Comparison of ENCODE assay signal across 2 cellular contexts in genomic region chr1:1945782-1946393, GRCh38.
TF ChIP-seq lines count a peak whose summit lies in the region.

No MANE protein-coding gene starts in this region.

TF ChIP-seq in K562, 482 proteins besides CTCF, POLR2A, EP300 and RAD21:
- no peak for TF ChIP-seq CBX1 (IDR thresholded peaks at IDR 0.05; ENCODE audit: low read depth)
- TF ChIP-seq, protein P1, sequence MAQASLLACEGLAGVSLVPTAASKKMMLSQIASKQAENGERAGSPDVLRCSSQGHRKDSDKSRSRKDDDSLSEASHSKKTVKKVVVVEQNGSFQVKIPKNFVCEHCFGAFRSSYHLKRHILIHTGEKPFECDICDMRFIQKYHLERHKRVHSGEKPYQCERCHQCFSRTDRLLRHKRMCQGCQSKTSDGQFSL (CRISPR knock-in tag; IDR thresholded peaks at IDR 0.05), result peak; percentile 53; the same call in 1 of the 2 replicates
- TF ChIP-seq, protein P1 (tag; IDR thresholded peaks at IDR 0.05), result no peak

TF ChIP-seq in HepG2, 621 proteins besides CTCF, POLR2A, EP300 and RAD21:
- TF ChIP-seq NONO (IDR thresholded peaks at IDR 0.05), result no peak
- TF ChIP-seq NONO (CRISPR knock-in tag; conservative IDR thresholded peaks at IDR 0.05), result peak; percentile 54; the same call in 1 of the 2 replicates
- no peak for TF ChIP-seq CCAR2 (optimal IDR thresholded peaks at IDR 0.05; ENCODE audit: low read depth, low read length)
- no peak for TF ChIP-seq KLF15 (CRISPR knock-in tag; IDR thresholded peaks at IDR 0.05; ENCODE audit: borderline replicate concordance)
- no peak for TF ChIP-seq SP4 (CRISPR knock-in tag; IDR thresholded peaks at IDR 0.05)
- no peak for TF ChIP-seq ZNF343 (CRISPR knock-in tag; IDR thresholded peaks at IDR 0.05)
- peak; percentile 14 for TF ChIP-seq RBM22 (optimal IDR thresholded peaks at IDR 0.05; ENCODE audit: low read length)
- TF ChIP-seq TOPORS (CRISPR knock-in tag; IDR thresholded peaks at IDR 0.05), result 0 out of 2 replicates have a peak, but pooled peaks have one; percentile 19
- TF ChIP-seq, protein P2, sequence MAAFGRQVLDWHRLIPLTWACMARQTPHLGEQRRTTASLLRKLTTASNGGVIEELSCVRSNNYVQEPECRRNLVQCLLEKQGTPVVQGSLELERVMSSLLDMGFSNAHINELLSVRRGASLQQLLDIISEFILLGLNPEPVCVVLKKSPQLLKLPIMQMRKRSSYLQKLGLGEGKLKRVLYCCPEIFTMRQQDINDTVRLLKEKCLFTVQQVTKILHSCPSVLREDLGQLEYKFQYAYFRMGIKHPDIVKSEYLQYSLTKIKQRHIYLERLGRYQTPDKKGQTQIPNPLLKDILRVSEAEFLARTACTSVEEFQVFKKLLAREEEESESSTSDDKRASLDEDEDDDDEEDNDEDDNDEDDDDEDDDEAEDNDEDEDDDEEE (CRISPR knock-in tag; IDR thresholded peaks at IDR 0.05), result no peak
- 0 out of 2 replicates have a peak, but pooled peaks have one; percentile 19 for TF ChIP-seq POLR2G (IDR thresholded peaks at IDR 0.05; ENCODE audit: low read depth, low read length)
- no peak for TF ChIP-seq HNF1B (CRISPR knock-in tag; IDR thresholded peaks at IDR 0.05)
- TF ChIP-seq MAFG (CRISPR knock-in tag; IDR thresholded peaks at IDR 0.05), result no peak
- peak; percentile 92 for TF ChIP-seq ZC3H13 (CRISPR knock-in tag; IDR thresholded peaks at IDR 0.05)
- TF ChIP-seq, protein P1 (CRISPR knock-in tag; IDR thresholded peaks at IDR 0.05), result no peak; the same call in 1 of the 2 replicates
- peak; percentile 89 for TF ChIP-seq TARDBP (CRISPR knock-in tag; IDR thresholded peaks at IDR 0.05)
- TF ChIP-seq POLR2AphosphoS5 (IDR thresholded peaks at IDR 0.05; ENCODE audit: low read depth, low read length), result peak; percentile 39; the same call in 1 of the 2 replicates
- TF ChIP-seq AGO2 (optimal IDR thresholded peaks at IDR 0.05; ENCODE audit: low read depth, low read length), result peak; percentile 81
- peak; percentile 72 for TF ChIP-seq RBFOX2 (IDR thresholded peaks at IDR 0.05; ENCODE audit: low read depth, low read length)
